Comparison of ENCODE assay signal across 8 cellular contexts in the genomic region with DNA sequence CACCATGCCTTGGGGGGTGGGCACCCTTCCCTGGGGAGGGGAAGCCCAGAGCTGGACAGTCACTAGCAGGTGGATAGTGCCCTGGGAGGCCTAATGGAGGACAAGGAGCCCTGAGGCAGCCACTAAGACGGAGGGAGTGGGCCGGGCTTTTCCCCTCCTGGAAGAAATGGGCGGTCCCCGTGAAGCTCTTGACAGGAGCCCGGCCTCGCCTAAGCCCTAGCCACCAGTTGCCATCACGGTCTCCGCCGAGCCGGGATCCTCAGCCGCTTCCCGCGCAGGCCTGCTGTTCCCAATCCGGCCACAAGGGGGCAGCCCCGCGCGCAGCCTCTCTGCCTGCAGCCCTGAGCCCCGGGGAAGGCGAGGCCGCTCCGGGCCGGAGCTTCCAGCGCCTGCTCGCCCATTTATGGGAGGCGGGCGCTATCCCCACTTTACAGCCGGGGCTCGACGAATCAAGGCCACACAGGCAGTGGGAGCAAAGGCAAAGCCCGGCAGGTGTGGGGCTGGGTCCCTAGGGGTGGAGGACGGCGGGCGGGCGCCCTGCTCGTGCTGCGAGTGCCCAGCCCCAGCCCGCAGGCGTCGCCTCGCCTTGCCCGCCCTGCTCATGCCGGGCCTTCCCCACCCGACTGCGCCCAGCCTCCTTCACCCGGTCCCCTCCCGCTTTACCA.
A peak's percentile ranks its signal among the peaks of the same experiment; 100 is the strongest.
DNase-seq lines count a peak whose midpoint lies in the region; ATAC-seq and TF ChIP-seq lines count a peak whose summit lies in the region.

No MANE protein-coding gene starts in this region.

- H3K9me3 ChIP-seq in HUES6 (ENCODE audit: control insufficient read depth, insufficient read depth, low read depth, low read length) (no peaks in the 10 kb centered on the region), uterus (no peaks in the 10 kb centered on the region)

- ATAC-seq in activated naive CD4-positive, alpha-beta T cell treated with anti-CD3 and anti-CD28 coated beads, Interleukin-2, amount 50 U/mL, for 72 hours: peak; percentile 74 to 82

- H3K27ac ChIP-seq in HUES6 (ENCODE audit: low read depth, low read length) (no peak overlapping the region), uterus (no peak overlapping the region)

- H3K36me3 ChIP-seq in HUES6 (ENCODE audit: control insufficient read depth, insufficient read depth, low read length): no peaks in the 10 kb centered on the region
- no peaks in the 10 kb centered on the region for H3K36me3 ChIP-seq in uterus

- H3K4me3 ChIP-seq in HUES6 (ENCODE audit: low read depth, low read length) (peak overlapping the region; percentile 71), uterus (peak overlapping the region; percentile 11 to 25)

- H3K4me1 ChIP-seq in HUES6 (ENCODE audit: control insufficient read depth, insufficient read depth, low read length) (peaks cover 5% of the 10 kb centered on the region; the same call in 1 of the 2 replicates), uterus (peaks cover 0 to 11% of the 10 kb centered on the region in 2 donors)

- H3K36me3 Mint-ChIP-seq in activated naive CD4-positive, alpha-beta T cell treated with anti-CD3 and anti-CD28 coated beads, Interleukin-2, amount 50 U/mL, for 72 hours: no peaks in the 10 kb centered on the region

- DNase-seq in NCI-H1417 (lab: John Stamatoyannopoulos, UW) (peak; percentile 87 to 92 (median 91)), NCI-H1417 treated with DMSO at 0.1 percent for 48 hours (lab: John Stamatoyannopoulos, UW) (no peak), RPMI7951 (ENCODE audit: low read depth) (peak; percentile 21), cardiac septum (ENCODE audit: low spot score) (peak; percentile 90), pons (ENCODE audit: low spot score) (peak; percentile 29), uterus (peak; percentile 69 to 85)
- DNase-seq in activated naive CD4-positive, alpha-beta T cell treated with anti-CD3 and anti-CD28 coated beads, Interleukin-2, amount 50 U/mL, for 72 hours (ENCODE audit: low spot score in 2 of 2): peak; percentile 77 to 90

- no peaks in the 10 kb centered on the region for H3K9me3 Mint-ChIP-seq in activated naive CD4-positive, alpha-beta T cell treated with anti-CD3 and anti-CD28 coated beads, Interleukin-2, amount 50 U/mL, for 72 hours

- peak; percentile 95 to 99 (median 98) for TF ChIP-seq CTCF in uterus (IDR thresholded peaks at IDR 0.05)

- TF ChIP-seq POLR2A in uterus (IDR thresholded peaks at IDR 0.05): no peak

- H3K27me3 ChIP-seq in HUES6 (ENCODE audit: control insufficient read depth, insufficient read depth, low read length) (peaks cover 33% of the 10 kb centered on the region), uterus (no peaks in the 10 kb centered on the region)

- peak overlapping the region; percentile 32 for H3K9ac ChIP-seq in HUES6 (ENCODE audit: low read length)

- intact Hi-C loops in cardiac septum (cut with DNase I) (loop anchor here (10.0 kb wide), 1 partner anchor 232 kb away; no protein-coding TSS in a partner anchor), uterus (cut with DNase I; ENCODE audit: low total_unique reads) (no loop called here)

- H3K27ac Mint-ChIP-seq in activated naive CD4-positive, alpha-beta T cell treated with anti-CD3 and anti-CD28 coated beads, Interleukin-2, amount 50 U/mL, for 72 hours: no peak overlapping the region
